ENCODE assay signal across 21 cellular contexts in the genomic region with DNA sequence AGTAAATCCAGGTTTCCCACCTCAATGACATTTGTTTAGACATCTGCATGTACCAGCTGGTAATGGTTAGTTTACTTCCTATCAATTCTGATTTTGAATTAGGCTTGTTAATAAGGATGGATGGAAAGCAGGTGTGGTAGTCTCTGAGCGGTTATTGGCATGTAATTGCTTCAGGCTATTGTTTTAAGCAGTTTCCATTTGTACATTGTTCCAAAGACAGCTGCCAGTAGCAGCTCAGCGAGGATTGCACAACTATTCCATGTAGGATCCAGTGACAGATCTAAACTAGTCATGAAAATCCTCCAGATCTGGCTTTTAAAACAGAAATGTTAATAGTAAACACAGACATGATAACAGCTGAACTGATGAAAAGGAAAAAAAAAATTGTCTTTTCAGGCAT.
"Had no signal": no experiment of that assay in that cellular context is flagged by ENCODE, and none has a peak within 500 bp of the region (broad histone marks: within the 10 kb centered on the region; RNA-seq: fewer than 3 reads in every experiment).

No MANE protein-coding gene starts in this region.

- DNase-seq: activated B cell treated with CpG ODN at 0.5 μM for 24 hours; activated CD4-positive, alpha-beta memory T cell treated with anti-CD3 and anti-CD28 coated beads for 36 hours; activated CD4-positive, alpha-beta T cell treated with anti-CD3 and anti-CD28 coated beads for 4 hours; activated CD8-positive, alpha-beta memory T cell treated with anti-CD3 and anti-CD28 coated beads, Interleukin-2, amount 10 ng/mL, durations not matched to agents 7 days and 5 days; activated naive CD4-positive, alpha-beta T cell treated with Interleukin-2 at 50 U/mL for 16 hours; activated naive CD8-positive, alpha-beta T cell treated with anti-CD3 and anti-CD28 coated beads, Interleukin-2, amount 10 ng/mL, durations not matched to agents 7 days and 5 days; activated T-cell treated with anti-CD3 and anti-CD28 coated beads, Interleukin-2, amount 50 U/mL, for 1 hour; amygdala; caudate nucleus; endodermal cell; head of caudate nucleus; spleen; stimulated activated CD4-positive, alpha-beta T cell treated with anti-CD3 and anti-CD28 coated beads, Interleukin-4, amount 100 ng/mL, for 4 hours; upper lobe of left lung had no signal

- H3K4me1 ChIP-seq: spleen, upper lobe of left lung had no signal

- ATAC-seq: activated CD8-positive, alpha-beta memory T cell treated with anti-CD3 and anti-CD28 coated beads, Interleukin-2, amount 10 ng/mL, durations not matched to agents 7 days and 5 days; activated T-helper 17 cell treated with anti-CD3 and anti-CD28 coated beads, Interleukin-2, amount 50 U/mL, for 72 hours; left lobe of liver; natural killer cell treated with Interleukin-12 subunit alpha and Interleukin-12 subunit beta and Interleukin-15 and Interleukin-18, amount 100 ng/mL, for 72 hours; stimulated activated memory B cell treated with anti-CD40 and anti-IgM and Interleukin-4, amounts not matched to agents 10 μg/mL and 1 μg/mL and 100 μg/mL, for 72 hours had no signal

- H3K4me3 ChIP-seq: lung, spleen, thoracic aorta, upper lobe of left lung had no signal

- H3K36me3 ChIP-seq: spleen, thoracic aorta, upper lobe of left lung had no signal

- H3K4me3 Mint-ChIP-seq: activated B cell treated with CpG ODN at 0.5 μM for 24 hours; activated CD4-positive, alpha-beta memory T cell treated with anti-CD3 and anti-CD28 coated beads for 36 hours; activated CD8-positive, alpha-beta memory T cell treated with anti-CD3 and anti-CD28 coated beads, Interleukin-2, amount 10 ng/mL, durations not matched to agents 7 days and 5 days; activated naive CD8-positive, alpha-beta T cell treated with anti-CD3 and anti-CD28 coated beads, Interleukin-2, amount 10 ng/mL, durations not matched to agents 7 days and 5 days; activated T-helper 17 cell treated with anti-CD3 and anti-CD28 coated beads, Interleukin-2, amount 50 U/mL, for 72 hours; endodermal cell; mesothelial cell of epicardium; natural killer cell treated with Interleukin-12 subunit alpha and Interleukin-12 subunit beta and Interleukin-15 and Interleukin-18, amount 100 ng/mL, for 72 hours; stimulated activated memory B cell treated with anti-CD40 and anti-IgM and Interleukin-4, amounts not matched to agents 10 μg/mL and 1 μg/mL and 100 μg/mL, for 72 hours had no signal

- H3K36me3 Mint-ChIP-seq: activated CD4-positive, alpha-beta memory T cell treated with anti-CD3 and anti-CD28 coated beads for 36 hours; activated CD8-positive, alpha-beta memory T cell treated with anti-CD3 and anti-CD28 coated beads, Interleukin-2, amount 10 ng/mL, durations not matched to agents 7 days and 5 days; activated naive CD8-positive, alpha-beta T cell treated with anti-CD3 and anti-CD28 coated beads, Interleukin-2, amount 10 ng/mL, durations not matched to agents 7 days and 5 days; mesothelial cell of epicardium; natural killer cell treated with Interleukin-12 subunit alpha and Interleukin-12 subunit beta and Interleukin-15 and Interleukin-18, amount 100 ng/mL, for 72 hours; stimulated activated memory B cell treated with anti-CD40 and anti-IgM and Interleukin-4, amounts not matched to agents 10 μg/mL and 1 μg/mL and 100 μg/mL, for 72 hours had no signal

- H3K27me3 ChIP-seq: upper lobe of left lung had no signal

- H3K27ac Mint-ChIP-seq: activated B cell treated with CpG ODN at 0.5 μM for 24 hours; activated CD4-positive, alpha-beta memory T cell treated with anti-CD3 and anti-CD28 coated beads for 36 hours; activated CD8-positive, alpha-beta memory T cell treated with anti-CD3 and anti-CD28 coated beads, Interleukin-2, amount 10 ng/mL, durations not matched to agents 7 days and 5 days; activated naive CD8-positive, alpha-beta T cell treated with anti-CD3 and anti-CD28 coated beads, Interleukin-2, amount 10 ng/mL, durations not matched to agents 7 days and 5 days; activated T-helper 17 cell treated with anti-CD3 and anti-CD28 coated beads, Interleukin-2, amount 50 U/mL, for 72 hours; endodermal cell; mesothelial cell of epicardium; natural killer cell treated with Interleukin-12 subunit alpha and Interleukin-12 subunit beta and Interleukin-15 and Interleukin-18, amount 100 ng/mL, for 72 hours; stimulated activated memory B cell treated with anti-CD40 and anti-IgM and Interleukin-4, amounts not matched to agents 10 μg/mL and 1 μg/mL and 100 μg/mL, for 72 hours had no signal

- H3K27me3 Mint-ChIP-seq: activated B cell treated with CpG ODN at 0.5 μM for 24 hours; activated CD8-positive, alpha-beta memory T cell treated with anti-CD3 and anti-CD28 coated beads, Interleukin-2, amount 10 ng/mL, durations not matched to agents 7 days and 5 days; activated naive CD8-positive, alpha-beta T cell treated with anti-CD3 and anti-CD28 coated beads, Interleukin-2, amount 10 ng/mL, durations not matched to agents 7 days and 5 days had no signal

- H3K4me1 Mint-ChIP-seq: activated B cell treated with CpG ODN at 0.5 μM for 24 hours; activated CD8-positive, alpha-beta memory T cell treated with anti-CD3 and anti-CD28 coated beads, Interleukin-2, amount 10 ng/mL, durations not matched to agents 7 days and 5 days; activated naive CD8-positive, alpha-beta T cell treated with anti-CD3 and anti-CD28 coated beads, Interleukin-2, amount 10 ng/mL, durations not matched to agents 7 days and 5 days; activated T-helper 17 cell treated with anti-CD3 and anti-CD28 coated beads, Interleukin-2, amount 50 U/mL, for 72 hours; endodermal cell; mesothelial cell of epicardium; stimulated activated memory B cell treated with anti-CD40 and anti-IgM and Interleukin-4, amounts not matched to agents 10 μg/mL and 1 μg/mL and 100 μg/mL, for 72 hours had no signal

- H3K9me3 Mint-ChIP-seq: activated B cell treated with CpG ODN at 0.5 μM for 24 hours; activated CD4-positive, alpha-beta memory T cell treated with anti-CD3 and anti-CD28 coated beads for 36 hours; endodermal cell; mesothelial cell of epicardium; natural killer cell treated with Interleukin-12 subunit alpha and Interleukin-12 subunit beta and Interleukin-15 and Interleukin-18, amount 100 ng/mL, for 72 hours; stimulated activated memory B cell treated with anti-CD40 and anti-IgM and Interleukin-4, amounts not matched to agents 10 μg/mL and 1 μg/mL and 100 μg/mL, for 72 hours had no signal

- H3K9me3 ChIP-seq: spleen, thoracic aorta, upper lobe of left lung had no signal

- H3K27ac ChIP-seq: spleen, thoracic aorta, upper lobe of left lung had no signal
